In the genomic region with DNA sequence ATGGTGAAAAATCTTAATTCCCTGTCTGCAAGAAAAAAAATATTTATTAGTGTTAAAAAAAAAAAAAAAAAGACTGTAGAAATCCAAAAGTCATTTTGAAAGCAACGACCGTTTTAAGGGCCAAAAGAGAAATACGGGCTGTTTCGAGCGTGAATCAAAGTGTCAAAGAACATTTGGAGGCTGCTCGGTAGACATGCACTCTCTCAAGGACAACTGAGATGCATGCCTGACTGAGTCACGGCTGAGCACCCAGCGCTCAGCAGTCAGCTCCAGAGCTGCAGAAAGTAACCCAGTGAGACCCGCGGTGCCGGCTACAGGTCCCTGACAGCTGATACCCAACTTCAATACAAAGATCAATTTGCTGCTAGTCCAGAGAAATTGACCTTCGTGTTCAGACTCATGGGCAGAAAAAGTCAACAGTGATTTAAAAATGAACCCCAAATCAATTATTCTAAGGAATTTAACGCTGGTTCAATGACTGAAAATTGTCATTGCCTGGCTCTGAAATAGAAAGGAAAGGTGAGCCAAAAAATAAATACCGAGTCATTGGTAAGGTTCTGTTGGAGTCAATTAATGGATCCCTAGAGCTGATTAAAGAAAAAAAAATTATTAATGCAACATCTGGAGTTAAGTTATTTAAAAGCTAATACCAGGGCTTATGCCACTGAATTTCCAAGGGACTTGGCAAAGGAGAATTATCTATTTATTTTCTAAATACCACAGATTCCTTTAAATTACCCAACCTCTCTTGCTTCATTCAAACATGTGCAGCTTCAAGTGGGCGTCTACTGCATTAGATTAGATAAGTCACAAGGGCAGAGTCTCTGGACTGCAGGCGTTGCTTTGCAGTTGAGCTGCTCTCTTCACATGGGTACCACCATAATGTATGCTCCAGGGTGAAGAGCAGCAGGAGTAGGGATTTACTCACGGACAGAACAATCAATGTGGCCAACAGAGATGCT, we compare ENCODE assay signal across 10 cellular contexts.
DNase-seq lines count a peak whose midpoint lies in the region; ATAC-seq and TF ChIP-seq lines count a peak whose summit lies in the region.
"Had no signal": no experiment of that assay in that cellular context is flagged by ENCODE, and none has a peak within 500 bp of the region (broad histone marks: within the 10 kb centered on the region; RNA-seq: fewer than 3 reads in every experiment).

No MANE protein-coding gene starts in this region.

- intact Hi-C loops in OCI-LY7 (cut with micrococcal nuclease; ENCODE audit: unreplicated experiment): no loop called here

- H3K9me2 ChIP-seq in hepatocyte (replicated peaks; ENCODE audit: insufficient read depth) (no peaks in the 10 kb centered on the region), OCI-LY7 (ENCODE audit: insufficient read depth, low read length) (no peaks in the 10 kb centered on the region)

- H3K36me3 ChIP-seq in adipocyte (ENCODE audit: control insufficient read depth, insufficient read depth, low read length, severe bottlenecking) (no peaks in the 10 kb centered on the region), hepatocyte (replicated peaks; ENCODE audit: insufficient read depth, low read depth) (no peaks in the 10 kb centered on the region), skeletal muscle satellite cell (ENCODE audit: insufficient read depth, low read length) (no peaks in the 10 kb centered on the region), OCI-LY7 (ENCODE audit: insufficient read depth, low read length) (no peaks in the 10 kb centered on the region)

- H3K9ac ChIP-seq in adipocyte (ENCODE audit: low read length): peak overlapping the region; percentile 81
- peak overlapping the region; percentile 50 for H3K9ac ChIP-seq in skeletal muscle satellite cell (ENCODE audit: low read depth, low read length)

- 52% methylated on average over 17 of the region's 17 CpGs for WGBS in hepatocyte (ENCODE audit: low lambda C conversion rate, missing lambda C conversion rate)

- H3K27me3 ChIP-seq in adipocyte (replicated peaks; ENCODE audit: control insufficient read depth, insufficient read depth, low read length) (no peaks in the 10 kb centered on the region), hepatocyte (no peaks in the 10 kb centered on the region), skeletal muscle satellite cell (ENCODE audit: control insufficient read depth, insufficient read depth, low read length) (no peaks in the 10 kb centered on the region)

- POLR2A ChIA-PET in OCI-LY7 (lab: Charles Lee): no interaction called here

- H4K20me1 ChIP-seq in hepatocyte (ENCODE audit: insufficient read depth, poor library complexity, severe bottlenecking) (no peaks in the 10 kb centered on the region), OCI-LY7 (ENCODE audit: insufficient read depth, low read length) (no peaks in the 10 kb centered on the region)

- CTCF ChIA-PET in OCI-LY7 (lab: Charles Lee; ENCODE audit: unreplicated experiment): no interaction called here

- H3K79me2 ChIP-seq in hepatocyte (no peaks in the 10 kb centered on the region), OCI-LY7 (ENCODE audit: insufficient read depth, low read depth, low read length) (no peaks in the 10 kb centered on the region)

- peak overlapping the region; percentile 66 for H3K4me2 ChIP-seq in hepatocyte
- H3K4me2 ChIP-seq in skeletal muscle satellite cell (ENCODE audit: low read length): peak overlapping the region; percentile 88
- H3K4me2 ChIP-seq in OCI-LY7 (ENCODE audit: low read length): no peak overlapping the region

- TF ChIP-seq CTCF in hepatocyte (IDR thresholded peaks at IDR 0.05; ENCODE audit: poor library complexity) (no peak), OCI-LY7 (conservative IDR thresholded peaks at IDR 0.05; ENCODE audit: low read length) (no peak)

- no peaks in the 10 kb centered on the region for H3K9me3 ChIP-seq in adipocyte (ENCODE audit: control insufficient read depth, low read length)
- no peaks in the 10 kb centered on the region for H3K9me3 ChIP-seq in hepatocyte (ENCODE audit: low read depth)
- H3K9me3 ChIP-seq in skeletal muscle satellite cell (replicated peaks; ENCODE audit: low read length): no peaks in the 10 kb centered on the region
- H3K9me3 ChIP-seq in OCI-LY7 (ENCODE audit: low read length): no peaks in the 10 kb centered on the region

- H3K4me3 ChIP-seq in adipocyte (ENCODE audit: low read length) (peak overlapping the region; percentile 73), hepatocyte (no peak overlapping the region), skeletal muscle satellite cell (ENCODE audit: low read length) (peak overlapping the region; percentile 60), OCI-LY7 (ENCODE audit: low read depth, low read length, poor library complexity, severe bottlenecking) (no peak overlapping the region)
- H3K4me3 ChIP-seq: skin epidermis had no signal

- H3K27ac ChIP-seq in hepatocyte: peak overlapping the region; percentile 29
- H3K27ac ChIP-seq in OCI-LY7 (ENCODE audit: low read depth, low read length, poor library complexity, severe bottlenecking): no peak overlapping the region
- H3K27ac ChIP-seq: skin epidermis had no signal

- peak; percentile 68 for DNase-seq in GM04504 (ENCODE audit: low read depth)
- DNase-seq in adipocyte (ENCODE audit: low read depth): peak; percentile 94
- DNase-seq in hepatocyte (ENCODE audit: low spot score): peak; percentile 75
- no peak for DNase-seq in stimulated activated naive CD8-positive, alpha-beta T cell treated with anti-CD3 and anti-CD28 coated beads, Interleukin-15, Interleukin-2, amounts not matched to agents 100 U/mL and 50 U/mL, for 24 hours
- DNase-seq in OCI-LY7 (ENCODE audit: low spot score): no peak
- DNase-seq in C1 segment of cervical spinal cord (lab: John Stamatoyannopoulos, UW): no peak
- DNase-seq in activated naive CD4-positive, alpha-beta T cell treated with Interleukin-2 at 50 U/mL for 16 hours: no peak
- DNase-seq: NCI-H1694 treated with DMSO at 0.1 percent for 48 hours had no signal

- BruUV-seq in OCI-LY7 (replicated peaks; lab: Mats Ljungman, UMichigan): no TSS peak

- H2AFZ ChIP-seq in hepatocyte: no peak overlapping the region
- H2AFZ ChIP-seq in OCI-LY7 (ENCODE audit: low read length): no peak overlapping the region

- no peak for ATAC-seq in stimulated activated naive CD8-positive, alpha-beta T cell treated with anti-CD3 and anti-CD28 coated beads, Interleukin-15, Interleukin-2, amounts not matched to agents 100 U/mL and 50 U/mL, for 24 hours

- H3K4me1 ChIP-seq in adipocyte (ENCODE audit: control insufficient read depth, insufficient read depth, low read length) (peaks cover 45% of the 10 kb centered on the region), hepatocyte (ENCODE audit: insufficient read depth) (peaks cover 8% of the 10 kb centered on the region), skeletal muscle satellite cell (ENCODE audit: control insufficient read depth, insufficient read depth, low read length) (peaks cover 33% of the 10 kb centered on the region), OCI-LY7 (ENCODE audit: insufficient read depth, low read length, poor library complexity, severe bottlenecking) (peaks cover 15% of the 10 kb centered on the region)

Comparison
In these comparisons a context has a peak if more than half of its experiments do, and no peak if none do; other contexts are left out.
1. DNase-seq: peak in GM04504 (single experiment), adipocyte (single experiment) and hepatocyte (single experiment); none in stimulated activated naive CD8-positive, alpha-beta T cell treated with anti-CD3 and anti-CD28 coated beads, Interleukin-15, Interleukin-2, amounts not matched to agents 100 U/mL and 50 U/mL, for 24 hours (single experiment), OCI-LY7 (single experiment), C1 segment of cervical spinal cord (0 of 14) and activated naive CD4-positive, alpha-beta T cell treated with Interleukin-2 at 50 U/mL for 16 hours (single experiment).
2. H3K4me3 ChIP-seq: peak in adipocyte (single experiment) and skeletal muscle satellite cell (single experiment); none in hepatocyte (single experiment) and OCI-LY7 (single experiment).